In the genomic region with DNA sequence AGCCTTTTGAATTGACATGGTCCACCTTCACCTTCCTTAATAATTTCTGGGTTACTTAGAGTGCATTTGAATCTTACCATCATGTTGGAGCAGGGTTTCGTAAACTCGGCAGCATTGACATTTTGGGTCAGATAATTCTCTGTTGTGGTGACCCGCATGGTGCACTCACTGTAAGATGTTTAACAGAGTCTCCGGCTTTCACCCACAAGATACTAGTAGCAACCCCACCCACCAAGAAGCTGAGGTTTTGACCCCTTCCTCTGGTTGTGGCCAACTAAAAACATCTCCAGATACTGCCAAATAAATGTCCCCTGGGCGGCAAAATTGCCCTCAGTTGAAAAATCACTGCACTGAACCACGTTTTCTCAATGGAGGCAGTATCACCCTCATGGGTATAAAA, we compare ENCODE assay signal across 22 cellular contexts.
"Had no signal": no experiment of that assay in that cellular context is flagged by ENCODE, and none has a peak within 500 bp of the region (broad histone marks: within the 10 kb centered on the region; RNA-seq: fewer than 3 reads in every experiment).

No MANE protein-coding gene starts in this region.

- H3K36me3 ChIP-seq: gastroesophageal sphincter, tibial artery had no signal

- H3K27me3 Mint-ChIP-seq: activated CD4-positive, alpha-beta T cell treated with anti-CD3 and anti-CD28 coated beads, Interleukin-2, amount 10 ng/mL, durations not matched to agents 7 days and 5 days; stimulated activated naive CD8-positive, alpha-beta T cell treated with anti-CD3 and anti-CD28 coated beads, Interleukin-15, amount 100 ng/mL, for 72 hours had no signal

- H3K9me3 Mint-ChIP-seq: activated CD4-positive, alpha-beta T cell treated with anti-CD3 and anti-CD28 coated beads, Interleukin-2, amount 10 ng/mL, durations not matched to agents 7 days and 5 days; activated naive CD8-positive, alpha-beta T cell treated with anti-CD3 and anti-CD28 coated beads, Interleukin-2, amount 50 U/mL, for 24 hours; activated T-cell treated with anti-CD3 and anti-CD28 coated beads, Interleukin-2, amount 50 U/mL, for 72 hours; stimulated activated naive CD8-positive, alpha-beta T cell treated with anti-CD3 and anti-CD28 coated beads, Interleukin-15, amount 100 ng/mL, for 72 hours had no signal

- H3K27ac ChIP-seq: coronary artery, gastroesophageal sphincter, parathyroid adenoma, tibial artery had no signal

- H3K9ac ChIP-seq: parathyroid adenoma had no signal

- H3K4me3 ChIP-seq: coronary artery, gastroesophageal sphincter, tibial artery had no signal

- H3K9me3 ChIP-seq: gastroesophageal sphincter, tibial artery had no signal

- H3K27me3 ChIP-seq: gastroesophageal sphincter, tibial artery had no signal

- H3K4me1 Mint-ChIP-seq: endodermal cell, nephron progenitor cell had no signal

- H3K27ac Mint-ChIP-seq: activated CD4-positive, alpha-beta T cell treated with anti-CD3 and anti-CD28 coated beads, Interleukin-2, amount 10 ng/mL, durations not matched to agents 7 days and 5 days; endodermal cell; nephron progenitor cell; stimulated activated naive CD8-positive, alpha-beta T cell treated with anti-CD3 and anti-CD28 coated beads, Interleukin-15, amount 100 ng/mL, for 72 hours had no signal

- H3K4me3 Mint-ChIP-seq: activated CD4-positive, alpha-beta T cell treated with anti-CD3 and anti-CD28 coated beads, Interleukin-2, amount 10 ng/mL, durations not matched to agents 7 days and 5 days; activated naive CD8-positive, alpha-beta T cell treated with anti-CD3 and anti-CD28 coated beads, Interleukin-2, amount 50 U/mL, for 24 hours; endodermal cell; nephron progenitor cell; stimulated activated naive CD8-positive, alpha-beta T cell treated with anti-CD3 and anti-CD28 coated beads, Interleukin-15, amount 100 ng/mL, for 72 hours had no signal

- H2AFZ ChIP-seq: parathyroid adenoma had no signal

- H3K4me1 ChIP-seq: parathyroid adenoma, tibial artery had no signal

- ATAC-seq: activated CD4-positive, CD25-positive, alpha-beta regulatory T cell treated with anti-CD3 and anti-CD28 coated beads, Interleukin-2, amount 50 U/mL, for 24 hours; activated naive CD8-positive, alpha-beta T cell treated with anti-CD3 and anti-CD28 coated beads, Interleukin-2, amount 50 U/mL, for 24 hours; activated T-cell treated with anti-CD3 and anti-CD28 coated beads, Interleukin-2, amount 50 U/mL, for 72 hours; gastroesophageal sphincter; left ventricle myocardium superior; right cardiac atrium; stimulated activated naive CD8-positive, alpha-beta T cell treated with anti-CD3 and anti-CD28 coated beads, Interleukin-15, amount 100 ng/mL, for 72 hours had no signal

- DNase-seq: activated CD4-positive, alpha-beta T cell treated with anti-CD3 and anti-CD28 coated beads, Interleukin-2, amount 10 ng/mL, durations not matched to agents 7 days and 5 days; activated CD8-positive, alpha-beta memory T cell treated with anti-CD3 and anti-CD28 coated beads for 24 hours; activated gamma-delta T cell; activated naive CD4-positive, alpha-beta T cell treated with anti-CD3 and anti-CD28 coated beads, Interleukin-2, amount 50 U/mL, for 16 hours; activated naive CD8-positive, alpha-beta T cell treated with anti-CD3 and anti-CD28 coated beads, Interleukin-2, amount 50 U/mL, for 24 hours; activated T-cell treated with anti-CD3 and anti-CD28 coated beads, Interleukin-2, amount 50 U/mL, for 72 hours; cerebellar nuclear complex; endodermal cell; head of caudate nucleus; hypothalamus; left ventricle myocardium superior; mammary epithelial cell; nephron progenitor cell; nucleus accumbens; right cardiac atrium; stimulated activated CD4-positive, alpha-beta T cell treated with anti-CD3 and anti-CD28 coated beads, Interleukin-4, amount 100 ng/mL, for 24 hours; tibial artery had no signal
